In genomic region chr11:66638177-66639065, GRCh38 we compare ENCODE assay signal across 8 cellular contexts. TPM values are rescaled to one million over a fixed set of nuclear protein-coding genes. Genes with fewer than 3 reads are reported as not detected.
DNase-seq lines count a peak whose midpoint lies in the region; ATAC-seq and TF ChIP-seq lines count a peak whose summit lies in the region.

TSS of gene RBM4 (plus strand) at chr11:66638703. CDS start at chr11:66639712, 1,009 bp downstream.

- in situ Hi-C loops in GM13976 (cut with MboI; ENCODE audit: low sequenced_read_pairs, unreplicated experiment), result no loop called here

- H3K27ac ChIP-seq in heart right ventricle, result peak within 1 kb of the TSS; percentile 64 to 94 (median 89)
- peak within 1 kb of the TSS; percentile 91 to 97 (median 92) for H3K27ac ChIP-seq in upper lobe of left lung

- H3K9me3 ChIP-seq in heart right ventricle (no peaks in the 10 kb centered on the region), upper lobe of left lung (no peaks in the 10 kb centered on the region)

- peaks cover 14 to 68% (median 52%) of the 10 kb centered on the region in 9 donors for H3K4me1 ChIP-seq in heart right ventricle
- H3K4me1 ChIP-seq in upper lobe of left lung, result peaks cover 47 to 57% (median 51%) of the 10 kb centered on the region in 4 donors

- H3K4me3 ChIP-seq in heart right ventricle (peak within 1 kb of the TSS; percentile 53 to 93 (median 78)), upper lobe of left lung (peak within 1 kb of the TSS; percentile 72 to 87 (median 81))

- intact Hi-C loops in T-helper 1 cell treated with Interleukin-12 subunit alpha and Interleukin-12 subunit beta and Interleukin-4 antibody, amounts not matched to agents 30 ng/mL and 1 ng/mL, for 36 hours (cut with micrococcal nuclease), result loop anchor here (1.0 to 10.0 kb wide), 12 partner anchors 22 to 677 kb away; partner anchors contain the start of genes ACTN3, CCDC87, CCS and PELI3
- intact Hi-C loops in heart right ventricle (cut with DNase I) (loop anchor here in 5 of 10 donors (2.0 to 5.0 kb wide), 3 partner anchors 22 to 46 kb away; partner anchors contain the start of genes CCDC87 (in 2 of the 5), CCS (in 2 of the 5), RBM14 (in 2 of the 5) and RBM4B (in 2 of the 5)), posterior cingulate gyrus (cut with DNase I) (loop anchor here (1.0 to 2.0 kb wide), 3 partner anchors 22 to 46 kb away; partner anchors contain the start of genes CCDC87, CCS, RBM14 and RBM4B)

- peak; percentile 94 for ATAC-seq in HG02870 (IDR thresholded peaks at IDR 0.05; ENCODE audit: unreplicated experiment)
- peak; percentile 95 to 100 (median 98) for ATAC-seq in heart right ventricle
- peak; percentile 99 for ATAC-seq in upper lobe of left lung (ENCODE audit: low FRiP score in 2 of 2)

- H3K27me3 ChIP-seq in heart right ventricle (no peaks in the 10 kb centered on the region), upper lobe of left lung (no peaks in the 10 kb centered on the region)

- H3K36me3 ChIP-seq in heart right ventricle, result peaks cover 0 to 58% (median 15%) of the 10 kb centered on the region in 9 donors
- H3K36me3 ChIP-seq in upper lobe of left lung, result peaks cover under 1 to 48% (median 25%) of the 10 kb centered on the region in 4 donors

- TF ChIP-seq POLR2A in upper lobe of left lung (IDR thresholded peaks at IDR 0.05), result peak; percentile 35 to 91 (median 86)

- WGBS in heart right ventricle, 2 donors, result 0% methylated on average over 63 of the region's 63 CpGs
- 0 to 1% methylated on average over 32 to 61 of the region's 63 CpGs for WGBS in upper lobe of left lung, 2 donors

- peak in 1 of 4 donors; percentile 43 for TF ChIP-seq EP300 in upper lobe of left lung (IDR thresholded peaks at IDR 0.05)

- DNase-seq in GM13976 (ENCODE audit: low spot score), result peak; percentile 98
- DNase-seq in NCI-H146 treated with DMSO at 0.1 percent for 48 hours (lab: John Stamatoyannopoulos, UW; ENCODE audit: unreplicated experiment), result peak; percentile 98
- peak; percentile 100 for DNase-seq in amniotic epithelial cell (ENCODE audit: low read depth)
- DNase-seq in heart right ventricle, result peak; percentile 93 to 100
- peak; percentile 97 to 100 (median 99) for DNase-seq in posterior cingulate gyrus
- DNase-seq in upper lobe of left lung, result peak; percentile 93 to 98

- no peak for TF ChIP-seq CTCF in GM13976 (IDR thresholded peaks at IDR 0.05; ENCODE audit: borderline replicate concordance, control extremely low read depth, extremely low read depth, insufficient read depth, missing control alignments)
- TF ChIP-seq CTCF in heart right ventricle (IDR thresholded peaks at IDR 0.05), result peak in 4 of 9 donors; percentile 3 to 44 (median 12)
- TF ChIP-seq CTCF in upper lobe of left lung (IDR thresholded peaks at IDR 0.05), result peak in 1 of 6 experiments; percentile 8

RNA-seq across cellular contexts. Expression of gene RBM4, which starts in this region (rescaled TPM):
- 124 and 138 TPM in 2 replicates for total RNA-seq in T-helper 1 cell treated with Interleukin-12 subunit alpha and Interleukin-12 subunit beta and Interleukin-4 antibody, amounts not matched to agents 30 ng/mL and 1 ng/mL, for 36 hours
- 10 to 100 TPM; 49.3 to 77.0 (median 55.3) TPM for total RNA-seq in heart right ventricle
- polyA plus RNA-seq in heart right ventricle, result 10 to 100 TPM; 37.9 to 60.5 TPM
- total RNA-seq in upper lobe of left lung, result 100 to 1,000 TPM in 2 of 6 donors, 10 to 100 TPM in 4; 62.4 to 103 (median 90.2) TPM

Comparison
In these comparisons a context has a peak if more than half of its experiments do, and no peak if none do; other contexts are left out.
1. Peak in every context shown above with its lines: DNase-seq, ATAC-seq, H3K4me3 ChIP-seq and H3K27ac ChIP-seq.